In genomic region chr4:157014621-157015591, GRCh38 we compare ENCODE assay signal across 9 cellular contexts. TPM values are rescaled to one million over a fixed set of nuclear protein-coding genes. Genes with fewer than 3 reads are reported as not detected.
DNase-seq lines count a peak whose midpoint lies in the region; ATAC-seq and FAIRE-seq lines count a peak whose summit lies in the region.
"Had no signal": no experiment of that assay in that cellular context is flagged by ENCODE, and none has a peak within 500 bp of the region (broad histone marks: within the 10 kb centered on the region; RNA-seq: fewer than 3 reads in every experiment).

No MANE protein-coding gene starts in this region.

- H3K27ac Mint-ChIP-seq in activated CD4-positive, alpha-beta T cell treated with anti-CD3 and anti-CD28 coated beads, Interleukin-2, amount 10 ng/mL, durations not matched to agents 7 days and 5 days = no peak overlapping the region
- H3K27ac Mint-ChIP-seq: dendritic cell treated with granulocyte-macrophage colony-stimulating factor and Interleukin-4, amounts not matched to agents 40 ng/mL and 50 ng/mL, for 4 days had no signal

- CTCF ChIA-PET in activated CD4-positive, alpha-beta T cell treated with anti-CD3 and anti-CD28 coated beads, Interleukin-2, amount 10 ng/mL, durations not matched to agents 7 days and 5 days (lab: Charles Lee) = no interaction called here

- H3K9me3 ChIP-seq in small intestine (ENCODE audit: control insufficient read depth, low read depth) = no peaks in the 10 kb centered on the region

- H3K4me3 ChIP-seq in small intestine (ENCODE audit: low read depth in 1 of 2, low read length in 2 of 2) = no peak overlapping the region

- H3K4me1 Mint-ChIP-seq in activated CD4-positive, alpha-beta T cell treated with anti-CD3 and anti-CD28 coated beads, Interleukin-2, amount 10 ng/mL, durations not matched to agents 7 days and 5 days = no peaks in the 10 kb centered on the region

- DNase-seq in ELR (ENCODE audit: low read depth) (peak; percentile 90), HTR-8/SVneo (ENCODE audit: insufficient read length, low spot score) (peak; percentile 44), amniotic stem cell (lab: John Stamatoyannopoulos, UW) (peak; percentile 39), kidney tubule cell (ENCODE audit: low spot score) (peak; percentile 77), small intestine (no peak), NCI-H1092 (lab: John Stamatoyannopoulos, UW) (no peak)
- DNase-seq in activated CD4-positive, alpha-beta T cell treated with anti-CD3 and anti-CD28 coated beads, Interleukin-2, amount 10 ng/mL, durations not matched to agents 7 days and 5 days = no peak

- no peaks in the 10 kb centered on the region for H3K36me3 ChIP-seq in small intestine (ENCODE audit: control insufficient read depth in 2 of 2, insufficient read depth in 2 of 2, low read length in 2 of 2)

- 75 to 78% (median 77%) methylated on average over 13 of the region's 13 CpGs for WGBS in small intestine, 3 donors

- FAIRE-seq in HTR-8/SVneo (lab: Jason Lieb, UNC) = peak; percentile 92
- no peak for FAIRE-seq in small intestine (lab: Jason Lieb, UNC)

- no peaks in the 10 kb centered on the region for H3K36me3 Mint-ChIP-seq in activated CD4-positive, alpha-beta T cell treated with anti-CD3 and anti-CD28 coated beads, Interleukin-2, amount 10 ng/mL, durations not matched to agents 7 days and 5 days (ENCODE audit: low read depth)

- H3K9me3 Mint-ChIP-seq in activated CD4-positive, alpha-beta T cell treated with anti-CD3 and anti-CD28 coated beads, Interleukin-2, amount 10 ng/mL, durations not matched to agents 7 days and 5 days = no peaks in the 10 kb centered on the region
- H3K9me3 Mint-ChIP-seq: dendritic cell treated with granulocyte-macrophage colony-stimulating factor and Interleukin-4, amounts not matched to agents 40 ng/mL and 50 ng/mL, for 4 days had no signal

- H3K27ac ChIP-seq in small intestine (ENCODE audit: low read depth in 1 of 2, low read length in 1 of 2) = no peak overlapping the region

- H3K27me3 Mint-ChIP-seq in activated CD4-positive, alpha-beta T cell treated with anti-CD3 and anti-CD28 coated beads, Interleukin-2, amount 10 ng/mL, durations not matched to agents 7 days and 5 days = no peaks in the 10 kb centered on the region
- H3K27me3 Mint-ChIP-seq: dendritic cell treated with granulocyte-macrophage colony-stimulating factor and Interleukin-4, amounts not matched to agents 40 ng/mL and 50 ng/mL, for 4 days had no signal

- POLR2A ChIA-PET in activated CD4-positive, alpha-beta T cell treated with anti-CD3 and anti-CD28 coated beads, Interleukin-2, amount 10 ng/mL, durations not matched to agents 7 days and 5 days (lab: Charles Lee) = no interaction called here

- H3K4me1 ChIP-seq in small intestine (ENCODE audit: control insufficient read depth in 2 of 2, insufficient read depth in 1 of 2, low read depth in 1 of 2, low read length in 1 of 2) = no peaks in the 10 kb centered on the region

- H3K27me3 ChIP-seq in small intestine (ENCODE audit: control insufficient read depth in 2 of 2, insufficient read depth in 2 of 2, low read length in 2 of 2) = no peaks in the 10 kb centered on the region

- no peak for ATAC-seq in HG03196 (IDR thresholded peaks at IDR 0.05; ENCODE audit: unreplicated experiment)

- H3K4me3 Mint-ChIP-seq in activated CD4-positive, alpha-beta T cell treated with anti-CD3 and anti-CD28 coated beads, Interleukin-2, amount 10 ng/mL, durations not matched to agents 7 days and 5 days = no peak overlapping the region
- H3K4me3 Mint-ChIP-seq: dendritic cell treated with granulocyte-macrophage colony-stimulating factor and Interleukin-4, amounts not matched to agents 40 ng/mL and 50 ng/mL, for 4 days had no signal

RNA-seq across cellular contexts. Expression of gene PDGFC, which starts 43.3 kb away (rescaled TPM):
- polyA plus RNA-seq in small intestine = 1 to 10 TPM; 2.4 to 3.9 (median 2.5) TPM
- not detected for total RNA-seq in activated CD4-positive, alpha-beta T cell treated with anti-CD3 and anti-CD28 coated beads, Interleukin-2, amount 10 ng/mL, durations not matched to agents 7 days and 5 days

Comparison
In these comparisons a context has a peak if more than half of its experiments do, and no peak if none do; other contexts are left out.
1. DNase-seq: peak in ELR (single experiment), HTR-8/SVneo (single experiment), amniotic stem cell (single experiment) and kidney tubule cell (single experiment); none in small intestine (single experiment), NCI-H1092 (single experiment) and activated CD4-positive, alpha-beta T cell treated with anti-CD3 and anti-CD28 coated beads, Interleukin-2, amount 10 ng/mL, durations not matched to agents 7 days and 5 days (single experiment).